ENCODE assay signal across 8 cellular contexts in genomic region chr12:41521872-41522379, GRCh38.
DNase-seq lines count a peak whose midpoint lies in the region; ATAC-seq and TF ChIP-seq lines count a peak whose summit lies in the region.

No MANE protein-coding gene starts in this region.

- BruUV-seq in Panc1 (replicated peaks; lab: Mats Ljungman, UMichigan): no TSS peak

- intact Hi-C loops in Panc1 (cut with micrococcal nuclease; ENCODE audit: unreplicated experiment): no loop called here

- H3K9me3 Mint-ChIP-seq in activated T-cell treated with anti-CD3 and anti-CD28 coated beads, Interleukin-2, amount 50 U/mL, for 24 hours: no peaks in the 10 kb centered on the region
- no peaks in the 10 kb centered on the region for H3K9me3 Mint-ChIP-seq in progenitor cell of endocrine pancreas (ENCODE audit: low read depth)

- H3K27ac Mint-ChIP-seq in activated T-cell treated with anti-CD3 and anti-CD28 coated beads, Interleukin-2, amount 50 U/mL, for 24 hours: peak overlapping the region; percentile 35
- H3K27ac Mint-ChIP-seq in progenitor cell of endocrine pancreas: no peak overlapping the region

- in situ Hi-C loops in Panc1 (cut with HindIII; ENCODE audit: low pct_unique_long_range_greater_than_20kb, low sequenced_read_pairs): no loop called here

- POLR2A ChIA-PET in Panc1 (lab: Charles Lee): no interaction called here

- H3K4me3 Mint-ChIP-seq in activated T-cell treated with anti-CD3 and anti-CD28 coated beads, Interleukin-2, amount 50 U/mL, for 24 hours: peak overlapping the region; percentile 30
- no peak overlapping the region for H3K4me3 Mint-ChIP-seq in progenitor cell of endocrine pancreas (ENCODE audit: low read depth)

- H3K27me3 Mint-ChIP-seq in activated T-cell treated with anti-CD3 and anti-CD28 coated beads, Interleukin-2, amount 50 U/mL, for 24 hours: no peaks in the 10 kb centered on the region
- no peaks in the 10 kb centered on the region for H3K27me3 Mint-ChIP-seq in progenitor cell of endocrine pancreas

- no peaks in the 10 kb centered on the region for H3K27me3 ChIP-seq in Panc1 (ENCODE audit: control insufficient read depth, insufficient read depth, low read length)

- no peaks in the 10 kb centered on the region for H3K9me3 ChIP-seq in Panc1 (ENCODE audit: control insufficient read depth, insufficient read depth, low read depth, low read length)

- no peaks in the 10 kb centered on the region for H3K4me1 ChIP-seq in Panc1 (ENCODE audit: control insufficient read depth, insufficient read depth, low read length)

- CTCF ChIA-PET in Panc1 (lab: Charles Lee): no interaction called here

- no peak overlapping the region for H3K4me3 ChIP-seq in Panc1 (ENCODE audit: low read depth in 2 of 2, low read length in 2 of 2)

- TF ChIP-seq CTCF in Panc1 (IDR thresholded peaks at IDR 0.05) (no peak), progenitor cell of endocrine pancreas (IDR thresholded peaks at IDR 0.05; ENCODE audit: unreplicated experiment) (no peak)

- no peaks in the 10 kb centered on the region for H3K36me3 ChIP-seq in Panc1 (ENCODE audit: control insufficient read depth, insufficient read depth, low read length)

- DNase-seq in activated T-cell treated with anti-CD3 and anti-CD28 coated beads, Interleukin-2, amount 50 U/mL, for 24 hours: no peak
- DNase-seq in activated T-cell treated with anti-CD3 and anti-CD28 coated beads, Interleukin-2, amount 50 U/mL, for 1 hour: no peak
- peak; percentile 27 for DNase-seq in Panc1 (ENCODE audit: low read depth, low spot score)
- DNase-seq in fibroblast of gingiva (ENCODE audit: low read depth): peak; percentile 70
- DNase-seq in smooth muscle cell of the brain vasculature (ENCODE audit: low read depth, low spot score): peak; percentile 36
- DNase-seq in progenitor cell of endocrine pancreas (ENCODE audit: low spot score, unreplicated experiment): no peak
- DNase-seq in NCI-H2227 (lab: John Stamatoyannopoulos, UW; ENCODE audit: unreplicated experiment): no peak

- H3K4me1 Mint-ChIP-seq in activated T-cell treated with anti-CD3 and anti-CD28 coated beads, Interleukin-2, amount 50 U/mL, for 24 hours (ENCODE audit: low read depth): peaks cover 23% of the 10 kb centered on the region
- peaks cover 2% of the 10 kb centered on the region for H3K4me1 Mint-ChIP-seq in progenitor cell of endocrine pancreas (ENCODE audit: low read depth)

- H3K36me3 Mint-ChIP-seq in activated T-cell treated with anti-CD3 and anti-CD28 coated beads, Interleukin-2, amount 50 U/mL, for 24 hours (ENCODE audit: low read depth): no peaks in the 10 kb centered on the region
- H3K36me3 Mint-ChIP-seq in progenitor cell of endocrine pancreas (ENCODE audit: insufficient read depth): no peaks in the 10 kb centered on the region

- H3K27ac ChIP-seq in Panc1 (ENCODE audit: low read length): no peak overlapping the region

- ATAC-seq in HG02981 (IDR thresholded peaks at IDR 0.05; ENCODE audit: unreplicated experiment): peak; percentile 82
- peak; percentile 30; the same call in 1 of the 2 replicates for ATAC-seq in Panc1

Comparison
In these comparisons a context has a peak if more than half of its experiments do, and no peak if none do; other contexts are left out.
1. DNase-seq: peak in Panc1 (single experiment), fibroblast of gingiva (single experiment) and smooth muscle cell of the brain vasculature (single experiment); none in activated T-cell treated with anti-CD3 and anti-CD28 coated beads, Interleukin-2, amount 50 U/mL, for 24 hours (single experiment), activated T-cell treated with anti-CD3 and anti-CD28 coated beads, Interleukin-2, amount 50 U/mL, for 1 hour (single experiment), progenitor cell of endocrine pancreas (single experiment) and NCI-H2227 (single experiment).